40 cellular contexts compared by ENCODE assay signal in genomic region chr5:32735512-32735911, GRCh38. TPM values are rescaled to one million over a fixed set of nuclear protein-coding genes. Genes with fewer than 3 reads are reported as not detected.
"Had no signal": no experiment of that assay in that cellular context is flagged by ENCODE, and none has a peak within 500 bp of the region (broad histone marks: within the 10 kb centered on the region; RNA-seq: fewer than 3 reads in every experiment).

No MANE protein-coding gene starts in this region.

- H3K9me3 ChIP-seq: ascending aorta had no signal

- H3K4me3 Mint-ChIP-seq: activated B cell treated with CpG ODN at 0.5 μM for 24 hours; activated CD4-positive, alpha-beta memory T cell treated with anti-CD3 and anti-CD28 coated beads for 36 hours; activated CD4-positive, alpha-beta T cell treated with anti-CD3 and anti-CD28 coated beads, Interleukin-2, amount 10 ng/mL, durations not matched to agents 24 days and 14 days; activated CD8-positive, alpha-beta T cell treated with anti-CD3 and anti-CD28 coated beads for 36 hours; activated naive CD4-positive, alpha-beta T cell treated with anti-CD3 and anti-CD28 coated beads, Interleukin-2, amount 10 ng/mL, durations not matched to agents 7 days and 5 days; activated naive CD4-positive, alpha-beta T cell treated with anti-CD3 and anti-CD28 coated beads, Interleukin-2, amount 50 U/mL, for 24 hours; activated naive CD8-positive, alpha-beta T cell; activated naive CD8-positive, alpha-beta T cell treated with anti-CD3 and anti-CD28 coated beads, Interleukin-2, amount 10 ng/mL, durations not matched to agents 7 days and 5 days; activated naive CD8-positive, alpha-beta T cell treated with anti-CD3 and anti-CD28 coated beads, Interleukin-2, amount 50 U/mL, for 24 hours; activated T-cell treated with anti-CD3 and anti-CD28 coated beads, Interleukin-2, amount 50 U/mL, for 4 hours; activated T-cell treated with anti-CD3 and anti-CD28 coated beads, Interleukin-2, amount 50 U/mL, for 72 hours; activated T-helper 1 cell treated with anti-CD3 and anti-CD28 coated beads, Interleukin-12 subunit alpha, Interleukin-12 subunit beta, Interleukin-2, Interleukin-4 antibody, amounts not matched to agents 30 ng/mL and 10 ng/mL and 1 ng/mL, durations not matched to agents 14 hours and 24 hours and 36 hours; activated T-helper 17 cell treated with anti-CD3 and anti-CD28 coated beads, Interleukin-2, amount 50 U/mL, for 72 hours; brain; central memory CD8-positive, alpha-beta T cell; T-helper 1 cell treated with Interleukin-12 subunit alpha and Interleukin-12 subunit beta and Interleukin-4 antibody, amounts not matched to agents 30 μg/mL and 1 μg/mL, for 36 hours; T-helper 2 cell treated with Interferon-gamma antibody and Interleukin-4, amounts not matched to agents 5 μg/mL and 100 μg/mL, for 36 hours had no signal

- ATAC-seq: activated CD8-positive, alpha-beta T cell treated with anti-CD3 and anti-CD28 coated beads for 36 hours; activated naive CD8-positive, alpha-beta T cell treated with anti-CD3 and anti-CD28 coated beads, Interleukin-2, amount 50 U/mL, for 24 hours; activated T-cell treated with anti-CD3 and anti-CD28 coated beads, Interleukin-2, amount 50 U/mL, for 4 hours; activated T-cell treated with anti-CD3 and anti-CD28 coated beads, Interleukin-2, amount 50 U/mL, for 72 hours; activated T-helper 17 cell treated with anti-CD3 and anti-CD28 coated beads, Interleukin-2, amount 50 U/mL, for 72 hours had no signal

- H3K36me3 ChIP-seq: cardiac muscle cell had no signal

- H3K36me3 Mint-ChIP-seq: activated CD4-positive, alpha-beta memory T cell treated with anti-CD3 and anti-CD28 coated beads for 36 hours; activated naive CD4-positive, alpha-beta T cell treated with anti-CD3 and anti-CD28 coated beads, Interleukin-2, amount 10 ng/mL, durations not matched to agents 7 days and 5 days; activated naive CD4-positive, alpha-beta T cell treated with anti-CD3 and anti-CD28 coated beads, Interleukin-2, amount 50 U/mL, for 24 hours; activated naive CD8-positive, alpha-beta T cell; activated naive CD8-positive, alpha-beta T cell treated with anti-CD3 and anti-CD28 coated beads, Interleukin-2, amount 10 ng/mL, durations not matched to agents 7 days and 5 days; brain had no signal

- DNase-seq: activated B cell treated with CpG ODN at 0.5 μM for 24 hours; activated CD4-positive, alpha-beta memory T cell treated with anti-CD3 and anti-CD28 coated beads for 36 hours; activated CD4-positive, alpha-beta T cell treated with anti-CD3 and anti-CD28 coated beads for 4 hours; activated CD4-positive, alpha-beta T cell treated with anti-CD3 and anti-CD28 coated beads, Interleukin-2, amount 10 ng/mL, durations not matched to agents 24 days and 14 days; activated CD4-positive, alpha-beta T cell treated with anti-CD3 and anti-CD28 coated beads, Interleukin-2, amount 50 U/mL, for 1 hour; activated CD4-positive, alpha-beta T cell treated with anti-CD3 and anti-CD28 coated beads, Interleukin-2, amount 50 U/mL, for 4 hours; activated CD4-positive, CD25-positive, alpha-beta regulatory T cell treated with anti-CD3 and anti-CD28 coated beads, Interleukin-2, amount 50 U/mL, for 72 hours; activated CD8-positive, alpha-beta memory T cell treated with anti-CD3 and anti-CD28 coated beads, Interleukin-2, amount 50 U/mL, for 4 hours; activated CD8-positive, alpha-beta T cell treated with anti-CD3 and anti-CD28 coated beads for 36 hours; activated effector memory CD4-positive, alpha-beta T cell treated with Interleukin-2 at 50 U/mL for 16 hours; activated gamma-delta T cell; activated naive CD4-positive, alpha-beta T cell treated with anti-CD3 and anti-CD28 coated beads, Interleukin-2, amount 10 ng/mL, durations not matched to agents 7 days and 5 days; activated naive CD4-positive, alpha-beta T cell treated with Interleukin-2 at 50 U/mL for 16 hours; activated naive CD8-positive, alpha-beta T cell treated with anti-CD3 and anti-CD28 coated beads, Interleukin-2, amount 10 ng/mL, durations not matched to agents 7 days and 5 days; activated naive CD8-positive, alpha-beta T cell treated with anti-CD3 and anti-CD28 coated beads, Interleukin-2, amount 50 U/mL, for 24 hours; activated T-cell treated with anti-CD3 and anti-CD28 coated beads for 4 hours; activated T-cell treated with anti-CD3 and anti-CD28 coated beads, Interleukin-2, amount 50 U/mL, for 1 hour; activated T-cell treated with anti-CD3 and anti-CD28 coated beads, Interleukin-2, amount 50 U/mL, for 4 hours; activated T-cell treated with anti-CD3 and anti-CD28 coated beads, Interleukin-2, amount 50 U/mL, for 72 hours; amygdala; anterior cingulate cortex; caudate nucleus; SW 1271; T-helper 1 cell; T-helper 2 cell; T-helper 9 cell had no signal

- H3K4me1 ChIP-seq: ascending aorta had no signal

- H3K27ac Mint-ChIP-seq: activated B cell treated with CpG ODN at 0.5 μM for 24 hours; activated CD4-positive, alpha-beta memory T cell treated with anti-CD3 and anti-CD28 coated beads for 36 hours; activated CD4-positive, alpha-beta T cell treated with anti-CD3 and anti-CD28 coated beads, Interleukin-2, amount 10 ng/mL, durations not matched to agents 24 days and 14 days; activated CD8-positive, alpha-beta T cell treated with anti-CD3 and anti-CD28 coated beads for 36 hours; activated naive CD4-positive, alpha-beta T cell treated with anti-CD3 and anti-CD28 coated beads, Interleukin-2, amount 10 ng/mL, durations not matched to agents 7 days and 5 days; activated naive CD4-positive, alpha-beta T cell treated with anti-CD3 and anti-CD28 coated beads, Interleukin-2, amount 50 U/mL, for 24 hours; activated naive CD8-positive, alpha-beta T cell; activated naive CD8-positive, alpha-beta T cell treated with anti-CD3 and anti-CD28 coated beads, Interleukin-2, amount 10 ng/mL, durations not matched to agents 7 days and 5 days; activated naive CD8-positive, alpha-beta T cell treated with anti-CD3 and anti-CD28 coated beads, Interleukin-2, amount 50 U/mL, for 24 hours; activated T-cell treated with anti-CD3 and anti-CD28 coated beads, Interleukin-2, amount 50 U/mL, for 72 hours; activated T-helper 1 cell treated with anti-CD3 and anti-CD28 coated beads, Interleukin-12 subunit alpha, Interleukin-12 subunit beta, Interleukin-2, Interleukin-4 antibody, amounts not matched to agents 30 ng/mL and 10 ng/mL and 1 ng/mL, durations not matched to agents 14 hours and 24 hours and 36 hours; activated T-helper 17 cell treated with anti-CD3 and anti-CD28 coated beads, Interleukin-2, amount 50 U/mL, for 72 hours; brain; T-helper 1 cell treated with Interleukin-12 subunit alpha and Interleukin-12 subunit beta and Interleukin-4 antibody, amounts not matched to agents 30 μg/mL and 1 μg/mL, for 36 hours; T-helper 2 cell treated with Interferon-gamma antibody and Interleukin-4, amounts not matched to agents 5 μg/mL and 100 μg/mL, for 36 hours had no signal

- H3K27ac ChIP-seq: ascending aorta, cardiac muscle cell, VCaP had no signal

- H3K4me3 ChIP-seq: ascending aorta, cardiac muscle cell had no signal

- H3K27me3 Mint-ChIP-seq: activated CD4-positive, alpha-beta memory T cell treated with anti-CD3 and anti-CD28 coated beads for 36 hours; activated naive CD4-positive, alpha-beta T cell treated with anti-CD3 and anti-CD28 coated beads, Interleukin-2, amount 10 ng/mL, durations not matched to agents 7 days and 5 days; activated naive CD8-positive, alpha-beta T cell treated with anti-CD3 and anti-CD28 coated beads, Interleukin-2, amount 50 U/mL, for 24 hours; brain; central memory CD8-positive, alpha-beta T cell had no signal

- H3K9me3 Mint-ChIP-seq: activated B cell treated with CpG ODN at 0.5 μM for 24 hours; activated CD4-positive, alpha-beta memory T cell treated with anti-CD3 and anti-CD28 coated beads for 36 hours; activated CD4-positive, alpha-beta T cell treated with anti-CD3 and anti-CD28 coated beads, Interleukin-2, amount 10 ng/mL, durations not matched to agents 24 days and 14 days; activated CD8-positive, alpha-beta T cell treated with anti-CD3 and anti-CD28 coated beads for 36 hours; activated naive CD4-positive, alpha-beta T cell treated with anti-CD3 and anti-CD28 coated beads, Interleukin-2, amount 10 ng/mL, durations not matched to agents 7 days and 5 days; activated naive CD4-positive, alpha-beta T cell treated with anti-CD3 and anti-CD28 coated beads, Interleukin-2, amount 50 U/mL, for 24 hours; activated naive CD8-positive, alpha-beta T cell treated with anti-CD3 and anti-CD28 coated beads, Interleukin-2, amount 10 ng/mL, durations not matched to agents 7 days and 5 days; activated T-helper 1 cell treated with anti-CD3 and anti-CD28 coated beads, Interleukin-12 subunit alpha, Interleukin-12 subunit beta, Interleukin-2, Interleukin-4 antibody, amounts not matched to agents 30 ng/mL and 10 ng/mL and 1 ng/mL, durations not matched to agents 14 hours and 24 hours and 36 hours; activated T-helper 17 cell treated with anti-CD3 and anti-CD28 coated beads, Interleukin-2, amount 50 U/mL, for 72 hours; brain; T-helper 1 cell treated with Interleukin-12 subunit alpha and Interleukin-12 subunit beta and Interleukin-4 antibody, amounts not matched to agents 30 μg/mL and 1 μg/mL, for 36 hours; T-helper 2 cell treated with Interferon-gamma antibody and Interleukin-4, amounts not matched to agents 5 μg/mL and 100 μg/mL, for 36 hours had no signal

- H3K4me1 Mint-ChIP-seq: activated B cell treated with CpG ODN at 0.5 μM for 24 hours; activated CD4-positive, alpha-beta T cell treated with anti-CD3 and anti-CD28 coated beads, Interleukin-2, amount 10 ng/mL, durations not matched to agents 24 days and 14 days; activated naive CD4-positive, alpha-beta T cell treated with anti-CD3 and anti-CD28 coated beads, Interleukin-2, amount 10 ng/mL, durations not matched to agents 7 days and 5 days; activated naive CD4-positive, alpha-beta T cell treated with anti-CD3 and anti-CD28 coated beads, Interleukin-2, amount 50 U/mL, for 24 hours; activated naive CD8-positive, alpha-beta T cell treated with anti-CD3 and anti-CD28 coated beads, Interleukin-2, amount 10 ng/mL, durations not matched to agents 7 days and 5 days; activated naive CD8-positive, alpha-beta T cell treated with anti-CD3 and anti-CD28 coated beads, Interleukin-2, amount 50 U/mL, for 24 hours; activated T-helper 17 cell treated with anti-CD3 and anti-CD28 coated beads, Interleukin-2, amount 50 U/mL, for 72 hours; central memory CD8-positive, alpha-beta T cell had no signal

- FAIRE-seq: bronchial epithelial cell, TTC549 had no signal

- H3K27me3 ChIP-seq: ascending aorta, cardiac muscle cell had no signal

RNA-seq across cellular contexts. Expression of gene NPR3, which starts 24.4 kb away (rescaled TPM):
- total RNA-seq: activated B cell treated with CpG ODN at 0.5 μM for 24 hours; activated CD8-positive, alpha-beta memory T cell treated with anti-CD3 and anti-CD28 coated beads for 36 hours; activated T-helper 1 cell treated with anti-CD3 and anti-CD28 coated beads, Interleukin-12 subunit alpha, Interleukin-12 subunit beta, Interleukin-2, Interleukin-4 antibody, amounts not matched to agents 30 ng/mL and 10 ng/mL and 1 ng/mL, durations not matched to agents 14 hours and 24 hours and 36 hours had no signal
